In genomic region chr1:25198731-25199231, GRCh38 we compare ENCODE assay signal across 9 cellular contexts. TPM values are rescaled to one million over a fixed set of nuclear protein-coding genes. Genes with fewer than 3 reads are reported as not detected.
DNase-seq lines count a peak whose midpoint lies in the region; ATAC-seq, FAIRE-seq and TF ChIP-seq lines count a peak whose summit lies in the region.
"Had no signal": no experiment of that assay in that cellular context is flagged by ENCODE, and none has a peak within 500 bp of the region (broad histone marks: within the 10 kb centered on the region; RNA-seq: fewer than 3 reads in every experiment).

No MANE protein-coding gene starts in this region.

- intact Hi-C loops in A673 (cut with micrococcal nuclease; ENCODE audit: unreplicated experiment), result no loop called here

- H3K27me3 Mint-ChIP-seq in astrocyte (ENCODE audit: low read depth, unreplicated experiment), result peaks cover 45% of the 10 kb centered on the region

- no peaks in the 10 kb centered on the region for H3K27me3 ChIP-seq in A673 (replicated peaks; ENCODE audit: insufficient read depth, low read depth, low read length, poor library complexity)
- H3K27me3 ChIP-seq in astrocyte (ENCODE audit: insufficient read depth, low read length), result peaks cover 10% of the 10 kb centered on the region
- H3K27me3 ChIP-seq in WERI-Rb-1 (ENCODE audit: insufficient read depth, low read depth, severe bottlenecking), result no peaks in the 10 kb centered on the region

- BruUV-seq in A673 (replicated peaks; lab: Mats Ljungman, UMichigan), result no TSS peak

- peak overlapping the region; percentile 44 for H2AFZ ChIP-seq in astrocyte (ENCODE audit: low read depth, low read length)

- H3K4me1 ChIP-seq in A673 (ENCODE audit: insufficient read depth, low read length, poor library complexity, severe bottlenecking) (peaks cover 11% of the 10 kb centered on the region), astrocyte (ENCODE audit: insufficient read depth, low read length) (peaks cover 8% of the 10 kb centered on the region)

- H3K4me3 Mint-ChIP-seq in astrocyte (ENCODE audit: unreplicated experiment), result no peak overlapping the region

- POLR2A ChIA-PET in A673 (lab: Charles Lee; ENCODE audit: low non-redundant PET), result no interaction called here

- no peak overlapping the region for H3K9ac ChIP-seq in astrocyte (ENCODE audit: low read length)

- no peaks in the 10 kb centered on the region for H4K20me1 ChIP-seq in astrocyte (ENCODE audit: insufficient read depth, low read length)

- TF ChIP-seq CTCF in A673 (conservative IDR thresholded peaks at IDR 0.05; ENCODE audit: low read depth, low read length), result peak; percentile 38; the same call in 1 of the 2 replicates
- no peak for TF ChIP-seq CTCF in astrocyte (IDR thresholded peaks at IDR 0.05; ENCODE audit: insufficient read depth, low read depth, low read length)
- TF ChIP-seq CTCF in WERI-Rb-1 (IDR thresholded peaks at IDR 0.05; ENCODE audit: low read depth, low read length), result no peak

- no peak overlapping the region for H3K4me3 ChIP-seq in A673 (ENCODE audit: low read depth, low read length, poor library complexity, severe bottlenecking)
- peak overlapping the region; percentile 13 for H3K4me3 ChIP-seq in astrocyte (ENCODE audit: insufficient read depth, low read depth, low read length)
- no peak overlapping the region for H3K4me3 ChIP-seq in WERI-Rb-1 (ENCODE audit: low read depth, low read length)

- FAIRE-seq in astrocyte (lab: Jason Lieb, UNC), result peak; percentile 9

- ATAC-seq in HG02885 (IDR thresholded peaks at IDR 0.05; ENCODE audit: poor library complexity, unreplicated experiment), result no peak

- H3K36me3 Mint-ChIP-seq in astrocyte (ENCODE audit: low read depth, unreplicated experiment), result no peaks in the 10 kb centered on the region

- peaks cover 12% of the 10 kb centered on the region for H3K4me1 Mint-ChIP-seq in astrocyte (ENCODE audit: low read depth, unreplicated experiment)

- CTCF ChIA-PET in A673 (lab: Charles Lee), result no interaction called here

- peak overlapping the region; percentile 69 for H3K4me2 ChIP-seq in astrocyte (ENCODE audit: low read length)

- no peaks in the 10 kb centered on the region for H3K36me3 ChIP-seq in A673 (ENCODE audit: insufficient read depth, low read length, poor library complexity, severe bottlenecking)
- no peaks in the 10 kb centered on the region for H3K36me3 ChIP-seq in astrocyte (ENCODE audit: insufficient read depth, low read length)
- no peaks in the 10 kb centered on the region for H3K36me3 ChIP-seq in WERI-Rb-1

- H3K9me3 Mint-ChIP-seq in astrocyte (ENCODE audit: unreplicated experiment), result peaks cover 3% of the 10 kb centered on the region

- DNase-seq in A673 (ENCODE audit: low spot score) (peak; percentile 79), HT-29 (ENCODE audit: low spot score) (peak; percentile 46), astrocyte (ENCODE audit: low read depth) (peak; percentile 11), midbrain (lab: John Stamatoyannopoulos, UW) (peak; percentile 55), WERI-Rb-1 (no peak), DMS 273 (lab: John Stamatoyannopoulos, UW; ENCODE audit: unreplicated experiment) (no peak)
- no peak for DNase-seq in activated CD4-positive, CD25-positive, alpha-beta regulatory T cell (lab: John Stamatoyannopoulos, UW)
- DNase-seq: mesendoderm had no signal

- no peak overlapping the region for H3K27ac Mint-ChIP-seq in astrocyte (ENCODE audit: unreplicated experiment)

- H3K27ac ChIP-seq in A673 (ENCODE audit: low read depth, low read length, poor library complexity, severe bottlenecking), result no peak overlapping the region
- H3K27ac ChIP-seq in astrocyte (ENCODE audit: low read depth, low read length), result no peak overlapping the region
- H3K27ac ChIP-seq in WERI-Rb-1, result no peak overlapping the region

- H3K79me2 ChIP-seq in astrocyte (ENCODE audit: insufficient read depth, low read length), result no peaks in the 10 kb centered on the region

- H3K9me3 ChIP-seq in A673 (ENCODE audit: low read depth, low read length, poor library complexity, severe bottlenecking) (no peaks in the 10 kb centered on the region), astrocyte (ENCODE audit: insufficient read depth, low read depth, low read length) (no peaks in the 10 kb centered on the region), WERI-Rb-1 (ENCODE audit: severe bottlenecking) (no peaks in the 10 kb centered on the region)

RNA-seq across cellular contexts. Expression of gene SYF2, which starts 33.5 kb away (rescaled TPM):
- total RNA-seq in A673 (2021), result 28.8 and 30.2 TPM in 2 replicates
- 18.5 and 19.0 TPM in 2 replicates for total RNA-seq in HT-29 (2014; rRNA removed; shearing (Covaris generic))
- total RNA-seq in astrocyte, result 28.5 and 29.1 TPM in 2 replicates

RNA-seq across cellular contexts. Expression of gene RSRP1, which starts 48.5 kb away (rescaled TPM):
- total RNA-seq in A673 (2021) (62.1 and 65.3 TPM in 2 replicates), astrocyte (78.0 and 88.3 TPM in 2 replicates)
- 99.6 and 105 TPM in 2 replicates for total RNA-seq in HT-29 (2014; rRNA removed; shearing (Covaris generic))

Comparison
In these comparisons a context has a peak if more than half of its experiments do, and no peak if none do; other contexts are left out.
1. DNase-seq: peak in A673 (single experiment), HT-29 (single experiment), astrocyte (single experiment) and midbrain (single experiment); none in WERI-Rb-1 (single experiment), DMS 273 (single experiment) and activated CD4-positive, CD25-positive, alpha-beta regulatory T cell (0 of 4).